14 cellular contexts compared by ENCODE assay signal in the genomic region with DNA sequence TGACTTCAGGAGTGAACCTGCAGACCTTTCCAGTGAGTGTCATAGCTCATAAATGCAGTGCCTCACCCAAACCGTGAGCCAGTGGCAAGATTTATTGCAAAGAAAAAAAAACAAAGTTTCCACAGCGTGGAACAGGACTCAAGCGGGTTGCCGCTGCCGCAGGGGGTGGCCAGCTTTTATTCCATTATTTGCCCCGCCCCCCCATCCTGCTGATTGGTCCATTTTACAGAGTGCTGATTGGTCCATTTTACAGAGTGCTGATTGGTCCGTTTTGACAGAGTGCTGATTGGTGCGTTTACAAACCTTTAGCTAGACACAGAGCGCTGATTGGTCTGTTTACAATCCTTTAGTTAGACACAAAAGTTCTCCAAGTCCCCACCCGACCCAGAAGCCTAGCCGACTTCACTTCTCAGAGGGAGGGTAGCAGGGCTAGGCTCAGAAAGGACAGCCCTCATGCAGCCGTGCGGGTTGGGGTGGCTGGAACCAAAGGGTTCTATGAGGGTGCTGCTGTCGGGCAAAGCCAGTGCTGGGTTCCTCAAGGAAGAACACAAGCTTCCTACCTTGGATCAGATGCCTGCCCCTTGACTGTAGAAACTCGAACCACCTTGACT. TPM values are rescaled to one million over a fixed set of nuclear protein-coding genes. Genes with fewer than 3 reads are reported as not detected.
DNase-seq lines count a peak whose midpoint lies in the region; ATAC-seq and TF ChIP-seq lines count a peak whose summit lies in the region.
"Had no signal": no experiment of that assay in that cellular context is flagged by ENCODE, and none has a peak within 500 bp of the region (broad histone marks: within the 10 kb centered on the region; RNA-seq: fewer than 3 reads in every experiment).

No MANE protein-coding gene starts in this region.

- H3K9me3 ChIP-seq in CD4-positive, alpha-beta T cell (ENCODE audit: control insufficient read depth, low read length), result no peaks in the 10 kb centered on the region
- H3K9me3 ChIP-seq: left ventricle myocardium inferior, neutrophil had no signal

- POLR2A ChIA-PET in CD4-positive, alpha-beta T cell (lab: Charles Lee), result interaction anchor here (0.5 kb wide), 1 partner anchor 1454 kb away, joined by 3 read pairs; no protein-coding TSS in a partner anchor
- POLR2A ChIA-PET in activated naive CD8-positive, alpha-beta T cell treated with anti-CD3 and anti-CD28 coated beads, Interleukin-2, amount 10 ng/mL, durations not matched to agents 7 days and 5 days (lab: Charles Lee), result interaction anchor here (0.5 kb wide), 1 partner anchor 247 kb away, joined by 4 read pairs; no protein-coding TSS in a partner anchor

- no peak for TF ChIP-seq CTCF in CD4-positive, alpha-beta T cell (IDR thresholded peaks at IDR 0.05)

- H3K36me3 Mint-ChIP-seq in CD4-positive, alpha-beta T cell (ENCODE audit: low read depth), result no peaks in the 10 kb centered on the region
- no peaks in the 10 kb centered on the region for H3K36me3 Mint-ChIP-seq in activated naive CD8-positive, alpha-beta T cell treated with anti-CD3 and anti-CD28 coated beads, Interleukin-2, amount 10 ng/mL, durations not matched to agents 7 days and 5 days

- CTCF ChIA-PET in CD4-positive, alpha-beta T cell (lab: Charles Lee), result no interaction called here

- H3K27me3 ChIP-seq in CD4-positive, alpha-beta T cell (ENCODE audit: control insufficient read depth, insufficient read depth, low read length), result peaks cover 28% of the 10 kb centered on the region

- no peak overlapping the region for H3K27ac ChIP-seq in CD4-positive, alpha-beta T cell (ENCODE audit: low read depth, low read length)
- H3K27ac ChIP-seq: epithelial cell of prostate, left ventricle myocardium inferior, neutrophil had no signal

- H3K27ac Mint-ChIP-seq in CD4-positive, alpha-beta T cell, result no peak overlapping the region
- H3K27ac Mint-ChIP-seq in activated naive CD8-positive, alpha-beta T cell treated with anti-CD3 and anti-CD28 coated beads, Interleukin-2, amount 10 ng/mL, durations not matched to agents 7 days and 5 days, result peak overlapping the region; percentile 33

- intact Hi-C loops in CD4-positive, alpha-beta T cell (cut with DNase I, micrococcal nuclease), result loop anchor here in 1 of 2 experiments (10.0 kb wide), 1 partner anchor 436 kb away; no protein-coding TSS in a partner anchor

- peak in 7 of 10 experiments; percentile 21 to 48 (median 41) for DNase-seq in CD4-positive, alpha-beta T cell
- peak; percentile 51 for DNase-seq in activated CD4-positive, alpha-beta T cell treated with anti-CD3 and anti-CD28 coated beads, Interleukin-2, amount 50 U/mL, for 1 hour
- no peak for DNase-seq in activated naive CD8-positive, alpha-beta T cell treated with anti-CD3 and anti-CD28 coated beads, Interleukin-2, amount 10 ng/mL, durations not matched to agents 7 days and 5 days
- DNase-seq in stimulated activated CD4-positive, alpha-beta T cell treated with anti-CD3 and anti-CD28 coated beads, Interleukin-2, amount 100 ng/mL, for 4 hours (ENCODE audit: low read depth), result peak; percentile 32
- DNase-seq in central memory CD4-positive, alpha-beta T cell, result no peak
- no peak for DNase-seq in NCI-H1694 treated with DMSO at 0.1 percent for 48 hours (lab: John Stamatoyannopoulos, UW)
- DNase-seq: left ventricle myocardium inferior, NCI-H1092, NCI-H510A treated with DMSO at 0.1 percent for 48 hours, T1000 had no signal

- H3K4me1 Mint-ChIP-seq in CD4-positive, alpha-beta T cell (ENCODE audit: low read depth), result peaks cover 19% of the 10 kb centered on the region
- H3K4me1 Mint-ChIP-seq in activated naive CD8-positive, alpha-beta T cell treated with anti-CD3 and anti-CD28 coated beads, Interleukin-2, amount 10 ng/mL, durations not matched to agents 7 days and 5 days, result peaks cover 13% of the 10 kb centered on the region

- no peaks in the 10 kb centered on the region for H3K9me3 Mint-ChIP-seq in CD4-positive, alpha-beta T cell
- H3K9me3 Mint-ChIP-seq in activated naive CD8-positive, alpha-beta T cell treated with anti-CD3 and anti-CD28 coated beads, Interleukin-2, amount 10 ng/mL, durations not matched to agents 7 days and 5 days, result no peaks in the 10 kb centered on the region

- peak overlapping the region; percentile 69 for H3K4me3 Mint-ChIP-seq in CD4-positive, alpha-beta T cell
- peak overlapping the region; percentile 63 for H3K4me3 Mint-ChIP-seq in activated naive CD8-positive, alpha-beta T cell treated with anti-CD3 and anti-CD28 coated beads, Interleukin-2, amount 10 ng/mL, durations not matched to agents 7 days and 5 days

- peaks cover 63% of the 10 kb centered on the region for H3K27me3 Mint-ChIP-seq in CD4-positive, alpha-beta T cell
- H3K27me3 Mint-ChIP-seq in activated naive CD8-positive, alpha-beta T cell treated with anti-CD3 and anti-CD28 coated beads, Interleukin-2, amount 10 ng/mL, durations not matched to agents 7 days and 5 days, result peaks cover 25% of the 10 kb centered on the region

- ATAC-seq in CD4-positive, alpha-beta T cell (ENCODE audit: poor library complexity), result peak; percentile 25
- peak; percentile 41 for ATAC-seq in activated naive CD8-positive, alpha-beta T cell treated with anti-CD3 and anti-CD28 coated beads, Interleukin-2, amount 10 ng/mL, durations not matched to agents 7 days and 5 days (ENCODE audit: low read depth)
- ATAC-seq in GM19397 (IDR thresholded peaks at IDR 0.05; ENCODE audit: unreplicated experiment) (no peak), HG02970 (IDR thresholded peaks at IDR 0.05; ENCODE audit: low FRiP score, unreplicated experiment) (no peak)

RNA-seq across cellular contexts. Expression of a gene that starts 9.2 kb away (rescaled TPM):
- 10 to 100 TPM; 18.2 to 19.1 TPM for total RNA-seq in CD4-positive, alpha-beta T cell
- total RNA-seq in activated naive CD8-positive, alpha-beta T cell treated with anti-CD3 and anti-CD28 coated beads, Interleukin-2, amount 10 ng/mL, durations not matched to agents 7 days and 5 days, result 10 to 100 TPM; 10.7 to 11.5 TPM

Comparison
In these comparisons a context has a peak if more than half of its experiments do, and no peak if none do; other contexts are left out.
1. ATAC-seq: peak in CD4-positive, alpha-beta T cell (single experiment) and activated naive CD8-positive, alpha-beta T cell treated with anti-CD3 and anti-CD28 coated beads, Interleukin-2, amount 10 ng/mL, durations not matched to agents 7 days and 5 days (single experiment); none in GM19397 (single experiment) and HG02970 (single experiment).
2. DNase-seq: peak in CD4-positive, alpha-beta T cell (7 of 10), activated CD4-positive, alpha-beta T cell treated with anti-CD3 and anti-CD28 coated beads, Interleukin-2, amount 50 U/mL, for 1 hour (single experiment) and stimulated activated CD4-positive, alpha-beta T cell treated with anti-CD3 and anti-CD28 coated beads, Interleukin-2, amount 100 ng/mL, for 4 hours (single experiment); none in activated naive CD8-positive, alpha-beta T cell treated with anti-CD3 and anti-CD28 coated beads, Interleukin-2, amount 10 ng/mL, durations not matched to agents 7 days and 5 days (single experiment), central memory CD4-positive, alpha-beta T cell (single experiment) and NCI-H1694 treated with DMSO at 0.1 percent for 48 hours (single experiment).